Comparison of ENCODE assay signal across 28 cellular contexts in genomic region chr2:45289018-45289417, GRCh38.
"Had no signal": no experiment of that assay in that cellular context is flagged by ENCODE, and none has a peak within 500 bp of the region (broad histone marks: within the 10 kb centered on the region; RNA-seq: fewer than 3 reads in every experiment).

No MANE protein-coding gene starts in this region.

- H3K4me2 ChIP-seq: hepatocyte, smooth muscle cell had no signal

- DNase-seq: activated CD4-positive, alpha-beta memory T cell treated with anti-CD3 and anti-CD28 coated beads, Interleukin-2, amount 10 ng/mL, durations not matched to agents 7 days and 5 days; activated CD4-positive, alpha-beta T cell treated with anti-CD3 and anti-CD28 coated beads for 48 hours; activated CD4-positive, CD25-positive, alpha-beta regulatory T cell; activated effector memory CD4-positive, alpha-beta T cell treated with anti-CD3 and anti-CD28 coated beads, Interleukin-2, amount 50 U/mL, for 16 hours; activated naive CD4-positive, alpha-beta T cell treated with anti-CD3 and anti-CD28 coated beads, Interleukin-2, amount 10 ng/mL, durations not matched to agents 7 days and 5 days; activated T-cell treated with anti-CD3 and anti-CD28 coated beads, Interleukin-2, amount 50 U/mL, for 72 hours; amygdala; effector memory CD8-positive, alpha-beta T cell; glutamatergic neuron; immature natural killer cell; lower lobe of right lung; mesendoderm; mucosa of descending colon; nucleus accumbens; posterior cingulate gyrus; stimulated activated CD4-positive, alpha-beta T cell treated with anti-CD3 and anti-CD28 coated beads, Interleukin-2, amount 100 ng/mL, for 48 hours; stimulated activated CD8-positive, alpha-beta memory T cell treated with anti-CD3 and anti-CD28 coated beads, Interleukin-4, amount 100 ng/mL, for 48 hours; stimulated activated naive B cell treated with anti-CD40 and anti-IgM and Interleukin-4, amounts not matched to agents 10 μg/mL and 1 μg/mL and 100 μg/mL, for 72 hours; T1000; transverse colon; uterus had no signal

- H3K27ac Mint-ChIP-seq: activated CD4-positive, alpha-beta memory T cell treated with anti-CD3 and anti-CD28 coated beads, Interleukin-2, amount 10 ng/mL, durations not matched to agents 7 days and 5 days; activated naive CD4-positive, alpha-beta T cell treated with anti-CD3 and anti-CD28 coated beads, Interleukin-2, amount 10 ng/mL, durations not matched to agents 7 days and 5 days; activated T-cell treated with anti-CD3 and anti-CD28 coated beads, Interleukin-2, amount 50 U/mL, for 72 hours; effector memory CD8-positive, alpha-beta T cell; immature natural killer cell; stimulated activated naive B cell treated with anti-CD40 and anti-IgM and Interleukin-4, amounts not matched to agents 10 μg/mL and 1 μg/mL and 100 μg/mL, for 72 hours had no signal

- H3K9me3 ChIP-seq: esophagus muscularis mucosa, lower lobe of right lung, mucosa of descending colon, transverse colon, uterus had no signal

- H3K36me3 Mint-ChIP-seq: activated naive CD4-positive, alpha-beta T cell treated with anti-CD3 and anti-CD28 coated beads, Interleukin-2, amount 10 ng/mL, durations not matched to agents 7 days and 5 days; immature natural killer cell; stimulated activated naive B cell treated with anti-CD40 and anti-IgM and Interleukin-4, amounts not matched to agents 10 μg/mL and 1 μg/mL and 100 μg/mL, for 72 hours had no signal

- H3K79me2 ChIP-seq: hepatocyte had no signal

- H3K27ac ChIP-seq: cardiac muscle cell, esophagus muscularis mucosa, hepatocyte, lower lobe of right lung, transverse colon, uterus had no signal

- FAIRE-seq: frontal cortex had no signal

- H3K4me3 Mint-ChIP-seq: activated CD4-positive, alpha-beta memory T cell treated with anti-CD3 and anti-CD28 coated beads, Interleukin-2, amount 10 ng/mL, durations not matched to agents 7 days and 5 days; activated naive CD4-positive, alpha-beta T cell treated with anti-CD3 and anti-CD28 coated beads, Interleukin-2, amount 10 ng/mL, durations not matched to agents 7 days and 5 days; activated T-cell treated with anti-CD3 and anti-CD28 coated beads, Interleukin-2, amount 50 U/mL, for 72 hours; effector memory CD8-positive, alpha-beta T cell; immature natural killer cell; stimulated activated naive B cell treated with anti-CD40 and anti-IgM and Interleukin-4, amounts not matched to agents 10 μg/mL and 1 μg/mL and 100 μg/mL, for 72 hours had no signal

- H3K27me3 ChIP-seq: cardiac muscle cell, esophagus muscularis mucosa, hepatocyte, transverse colon, uterus had no signal

- H3K4me3 ChIP-seq: cardiac muscle cell, esophagus muscularis mucosa, hepatocyte, lower lobe of right lung, mucosa of descending colon, smooth muscle cell, transverse colon, uterus had no signal

- H3K36me3 ChIP-seq: cardiac muscle cell, esophagus muscularis mucosa, lower lobe of right lung, transverse colon, uterus had no signal

- H3K9me3 Mint-ChIP-seq: activated CD4-positive, alpha-beta memory T cell treated with anti-CD3 and anti-CD28 coated beads, Interleukin-2, amount 10 ng/mL, durations not matched to agents 7 days and 5 days; activated naive CD4-positive, alpha-beta T cell treated with anti-CD3 and anti-CD28 coated beads, Interleukin-2, amount 10 ng/mL, durations not matched to agents 7 days and 5 days; activated T-cell treated with anti-CD3 and anti-CD28 coated beads, Interleukin-2, amount 50 U/mL, for 72 hours; effector memory CD8-positive, alpha-beta T cell; immature natural killer cell; stimulated activated naive B cell treated with anti-CD40 and anti-IgM and Interleukin-4, amounts not matched to agents 10 μg/mL and 1 μg/mL and 100 μg/mL, for 72 hours had no signal

- H3K4me1 Mint-ChIP-seq: activated CD4-positive, alpha-beta memory T cell treated with anti-CD3 and anti-CD28 coated beads, Interleukin-2, amount 10 ng/mL, durations not matched to agents 7 days and 5 days; activated naive CD4-positive, alpha-beta T cell treated with anti-CD3 and anti-CD28 coated beads, Interleukin-2, amount 10 ng/mL, durations not matched to agents 7 days and 5 days; immature natural killer cell; stimulated activated naive B cell treated with anti-CD40 and anti-IgM and Interleukin-4, amounts not matched to agents 10 μg/mL and 1 μg/mL and 100 μg/mL, for 72 hours had no signal

- ATAC-seq: effector memory CD8-positive, alpha-beta T cell; left lobe of liver; lower lobe of right lung; mucosa of descending colon; sciatic nerve; stimulated activated naive B cell treated with anti-CD40 and anti-IgM and Interleukin-4, amounts not matched to agents 10 μg/mL and 1 μg/mL and 100 μg/mL, for 72 hours had no signal

- H2AFZ ChIP-seq: hepatocyte had no signal

- H3K4me1 ChIP-seq: esophagus muscularis mucosa, lower lobe of right lung, transverse colon, uterus had no signal
